ENCODE assay signal across 9 cellular contexts in the genomic region with DNA sequence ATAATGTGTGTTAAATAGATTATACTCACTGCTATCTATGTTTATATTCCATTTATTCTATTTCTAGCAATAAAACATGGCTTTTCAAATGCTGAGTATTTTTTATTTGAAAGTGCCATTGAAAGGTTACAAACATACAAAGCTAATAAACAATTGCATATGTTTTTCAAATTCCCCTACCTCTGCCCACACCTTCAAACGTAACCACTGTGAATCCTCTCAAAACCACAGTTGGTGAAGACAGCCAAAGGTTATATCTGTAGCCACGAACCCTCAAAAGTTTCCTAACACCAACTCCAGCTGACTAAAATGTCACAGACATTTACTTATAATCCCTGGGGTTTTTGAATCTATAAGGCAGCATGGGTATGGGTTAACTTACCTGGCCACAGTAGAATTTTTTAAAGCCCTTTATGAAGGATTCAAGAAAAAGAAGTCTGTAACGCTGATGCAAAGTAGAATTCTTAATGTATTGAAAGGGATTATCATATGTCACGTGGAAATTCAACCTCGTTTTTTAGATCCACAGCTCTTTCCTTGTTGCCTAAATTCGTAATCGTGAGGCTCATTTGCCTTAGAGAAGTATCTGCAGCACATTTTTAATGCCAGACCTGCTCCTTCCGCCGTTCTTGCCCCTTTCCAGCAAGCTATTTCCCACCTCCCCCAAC.
DNase-seq lines count a peak whose midpoint lies in the region; ATAC-seq, FAIRE-seq and TF ChIP-seq lines count a peak whose summit lies in the region.
"Had no signal": no experiment of that assay in that cellular context is flagged by ENCODE, and none has a peak within 500 bp of the region (broad histone marks: within the 10 kb centered on the region; RNA-seq: fewer than 3 reads in every experiment).

No MANE protein-coding gene starts in this region.

- H3K27ac ChIP-seq in suprapubic skin: no peak overlapping the region

- WGBS in suprapubic skin: 79% methylated on average over 9 of the region's 9 CpGs

- no peak for TF ChIP-seq EP300 in suprapubic skin (IDR thresholded peaks at IDR 0.05)

- H3K27me3 Mint-ChIP-seq in activated T-helper 2 cell treated with anti-CD3 and anti-CD28 coated beads, Interferon-gamma antibody, Interleukin-2, Interleukin-4, amounts not matched to agents 10 μg/mL and 5 μg/mL and 100 μg/mL, durations not matched to agents 14 hours and 24 hours and 36 hours (ENCODE audit: low read depth): peaks cover 4% of the 10 kb centered on the region

- H3K9me3 ChIP-seq in suprapubic skin: no peaks in the 10 kb centered on the region

- H3K36me3 Mint-ChIP-seq in activated T-helper 2 cell treated with anti-CD3 and anti-CD28 coated beads, Interferon-gamma antibody, Interleukin-2, Interleukin-4, amounts not matched to agents 10 μg/mL and 5 μg/mL and 100 μg/mL, durations not matched to agents 14 hours and 24 hours and 36 hours (ENCODE audit: low read depth): peaks cover 11% of the 10 kb centered on the region

- ATAC-seq in GM19452 (IDR thresholded peaks at IDR 0.05; ENCODE audit: unreplicated experiment) (peak; percentile 60), HG03095 (IDR thresholded peaks at IDR 0.05; ENCODE audit: unreplicated experiment) (peak; percentile 49), Right ventricle myocardium inferior (no peak)

- H3K4me1 ChIP-seq in suprapubic skin: peaks cover 8% of the 10 kb centered on the region

- no peak for TF ChIP-seq POLR2A in suprapubic skin (IDR thresholded peaks at IDR 0.05)

- TF ChIP-seq CTCF in GM10266 (IDR thresholded peaks at IDR 0.05; ENCODE audit: control insufficient read depth, insufficient read depth, low read depth, missing control alignments): no peak
- no peak for TF ChIP-seq CTCF in suprapubic skin (IDR thresholded peaks at IDR 0.05)

- peaks cover 65% of the 10 kb centered on the region for H3K4me1 Mint-ChIP-seq in activated T-helper 2 cell treated with anti-CD3 and anti-CD28 coated beads, Interferon-gamma antibody, Interleukin-2, Interleukin-4, amounts not matched to agents 10 μg/mL and 5 μg/mL and 100 μg/mL, durations not matched to agents 14 hours and 24 hours and 36 hours (ENCODE audit: low read depth)

- peaks cover 9% of the 10 kb centered on the region for H3K9me3 Mint-ChIP-seq in activated T-helper 2 cell treated with anti-CD3 and anti-CD28 coated beads, Interferon-gamma antibody, Interleukin-2, Interleukin-4, amounts not matched to agents 10 μg/mL and 5 μg/mL and 100 μg/mL, durations not matched to agents 14 hours and 24 hours and 36 hours

- H3K4me3 Mint-ChIP-seq in activated T-helper 2 cell treated with anti-CD3 and anti-CD28 coated beads, Interferon-gamma antibody, Interleukin-2, Interleukin-4, amounts not matched to agents 10 μg/mL and 5 μg/mL and 100 μg/mL, durations not matched to agents 14 hours and 24 hours and 36 hours (ENCODE audit: low read depth): peak overlapping the region; percentile 11

- H3K27ac Mint-ChIP-seq in activated T-helper 2 cell treated with anti-CD3 and anti-CD28 coated beads, Interferon-gamma antibody, Interleukin-2, Interleukin-4, amounts not matched to agents 10 μg/mL and 5 μg/mL and 100 μg/mL, durations not matched to agents 14 hours and 24 hours and 36 hours: peak overlapping the region; percentile 89

- H3K4me3 ChIP-seq in suprapubic skin: no peak overlapping the region

- no peak for FAIRE-seq in RCC 7860 (lab: Jason Lieb, UNC)

- no peaks in the 10 kb centered on the region for H3K36me3 ChIP-seq in suprapubic skin

- peak; percentile 34 for DNase-seq in GM10266 (ENCODE audit: extremely low spot score)
- DNase-seq in activated T-helper 2 cell treated with anti-CD3 and anti-CD28 coated beads, Interferon-gamma antibody, Interleukin-2, Interleukin-4, amounts not matched to agents 10 μg/mL and 5 μg/mL and 100 μg/mL, durations not matched to agents 14 hours and 24 hours and 36 hours (ENCODE audit: low spot score): no peak
- DNase-seq in activated gamma-delta T cell treated with Interleukin-2 at 50 U/mL for 16 hours: no peak
- no peak for DNase-seq in RCC 7860 (ENCODE audit: low spot score)
- no peak for DNase-seq in Right ventricle myocardium inferior (ENCODE audit: missing footprints)
- no peak for DNase-seq in suprapubic skin (ENCODE audit: low spot score in 2 of 2)
- DNase-seq: DMS153 had no signal

- no peaks in the 10 kb centered on the region for H3K27me3 ChIP-seq in suprapubic skin

- intact Hi-C loops in activated T-helper 2 cell treated with anti-CD3 and anti-CD28 coated beads, Interferon-gamma antibody, Interleukin-2, Interleukin-4, amounts not matched to agents 10 μg/mL and 5 μg/mL and 100 μg/mL, durations not matched to agents 14 hours and 24 hours and 36 hours (cut with micrococcal nuclease): loop anchor here (1.0 to 10.0 kb wide), 7 partner anchors 11 to 404 kb away; no protein-coding TSS in a partner anchor
- intact Hi-C loops in Right ventricle myocardium inferior (cut with DNase I): no loop called here
